Comparison of ENCODE assay signal across 8 cellular contexts in the genomic region with DNA sequence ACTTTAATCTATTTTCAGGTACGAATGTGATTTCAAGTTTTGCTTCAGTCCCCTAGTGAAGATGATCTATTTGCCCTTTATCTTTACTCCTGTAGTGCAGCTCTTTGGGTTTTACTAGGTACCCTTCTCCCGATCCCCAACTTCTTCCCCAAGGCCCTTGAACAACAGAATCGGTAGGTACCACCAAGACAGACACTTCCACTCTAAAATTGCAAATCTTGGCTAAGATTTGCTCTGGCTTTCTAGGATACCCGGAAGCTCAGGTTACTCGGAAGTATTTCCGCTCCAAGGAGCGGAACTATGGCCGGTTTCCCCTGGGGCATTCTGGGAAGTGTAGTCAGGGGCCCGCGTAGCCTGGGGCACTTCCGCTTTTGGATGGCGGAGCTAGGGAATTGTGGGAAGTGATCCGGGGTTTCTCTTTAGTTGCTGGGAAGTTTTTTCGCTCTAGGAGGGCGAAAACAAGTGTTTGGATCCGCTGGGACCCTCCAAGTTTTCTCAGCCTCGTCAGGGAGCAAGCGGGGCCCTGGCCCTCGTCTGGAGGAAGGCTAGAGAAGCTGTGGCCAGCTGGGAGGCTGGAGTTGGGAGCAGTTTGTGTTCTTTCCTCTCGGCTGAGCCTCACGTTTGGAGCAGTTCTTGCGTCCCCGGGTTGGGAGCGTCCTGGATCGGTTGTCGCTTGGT. TPM values are rescaled to one million over a fixed set of nuclear protein-coding genes. Genes with fewer than 3 reads are reported as not detected.
DNase-seq lines count a peak whose midpoint lies in the region; ATAC-seq, FAIRE-seq and TF ChIP-seq lines count a peak whose summit lies in the region.

No MANE protein-coding gene starts in this region.

- dilution Hi-C loops in endothelial cell of umbilical vein (cut with MboI; ENCODE audit: extremely low pct_ligation_motif_present, low sequenced_read_pairs) = no loop called here

- H3K27ac Mint-ChIP-seq in CD4-positive, CD25-positive, alpha-beta regulatory T cell = peak overlapping the region; percentile 82 to 95 (median 93)
- H3K27ac Mint-ChIP-seq in mesothelial cell of epicardium = peak overlapping the region; percentile 96

- H3K4me2 ChIP-seq in endothelial cell of umbilical vein (ENCODE audit: insufficient read depth, low read length) = peak overlapping the region; percentile 98

- POLR2A ChIA-PET in endothelial cell of umbilical vein (lab: Charles Lee) = interaction anchor here (0.5 to 1.2 kb wide), 3 partner anchors 33 to 463 kb away, joined by 4 to 9 read pairs (median 9); a partner anchor contains a TSS

- BruUV-seq in endothelial cell of umbilical vein (replicated peaks; lab: Mats Ljungman, UMichigan) = no TSS peak

- FAIRE-seq in endothelial cell of umbilical vein (lab: Jason Lieb, UNC) = peak; percentile 96

- peak overlapping the region; percentile 98 for H2AFZ ChIP-seq in endothelial cell of umbilical vein (ENCODE audit: low read depth, low read length)

- peak overlapping the region; percentile 89 to 98 (median 92) for H3K4me3 Mint-ChIP-seq in CD4-positive, CD25-positive, alpha-beta regulatory T cell
- H3K4me3 Mint-ChIP-seq in mesothelial cell of epicardium = peak overlapping the region; percentile 91

- peak; percentile 69 to 92 (median 74) for DNase-seq in CD4-positive, CD25-positive, alpha-beta regulatory T cell
- peak; percentile 72 for DNase-seq in HPDE6-E6E7 (ENCODE audit: extremely low spot score)
- DNase-seq in NOMO-1 treated with DMSO at 0.1 percent for 48 hours (lab: John Stamatoyannopoulos, UW; ENCODE audit: unreplicated experiment) = peak; percentile 86
- peak; percentile 80 for DNase-seq in activated T-cell treated with anti-CD3 and anti-CD28 coated beads for 24 hours (ENCODE audit: low read depth)
- DNase-seq in endothelial cell of umbilical vein (ENCODE audit: low read depth, low spot score) = peak; percentile 91
- peak; percentile 67 to 85 for DNase-seq in mesothelial cell of epicardium (ENCODE audit: low spot score in 2 of 2, unreplicated experiment in 2 of 2)
- peak; percentile 58 to 65 for DNase-seq in stimulated activated CD8-positive, alpha-beta memory T cell treated with anti-CD3 and anti-CD28 coated beads, Interleukin-15, amount 100 ng/mL, for 4 hours (ENCODE audit: low read depth in 2 of 2)

- peaks cover 3 to 26% (median 6%) of the 10 kb centered on the region in 7 donors for H3K9me3 Mint-ChIP-seq in CD4-positive, CD25-positive, alpha-beta regulatory T cell
- peaks cover 21% of the 10 kb centered on the region for H3K9me3 Mint-ChIP-seq in mesothelial cell of epicardium

- H3K79me2 ChIP-seq in endothelial cell of umbilical vein (ENCODE audit: control insufficient read depth, insufficient read depth, low read length) = no peaks in the 10 kb centered on the region

- H4K20me1 ChIP-seq in endothelial cell of umbilical vein (replicated peaks; ENCODE audit: control insufficient read depth, extremely low read depth, insufficient read depth, low read length) = no peaks in the 10 kb centered on the region

- H3K4me1 Mint-ChIP-seq in CD4-positive, CD25-positive, alpha-beta regulatory T cell = peaks cover 7 to 14% (median 12%) of the 10 kb centered on the region in 4 donors
- peaks cover 6% of the 10 kb centered on the region for H3K4me1 Mint-ChIP-seq in mesothelial cell of epicardium

- peaks cover 8 to 17% of the 10 kb centered on the region in 2 experiments for H3K9me3 ChIP-seq in CD4-positive, CD25-positive, alpha-beta regulatory T cell (ENCODE audit: control insufficient read depth in 2 of 2, low read length in 2 of 2)
- H3K9me3 ChIP-seq in endothelial cell of umbilical vein (replicated peaks; ENCODE audit: control insufficient read depth, insufficient read depth, low read length) = no peaks in the 10 kb centered on the region

- no peaks in the 10 kb centered on the region for H3K36me3 ChIP-seq in CD4-positive, CD25-positive, alpha-beta regulatory T cell (ENCODE audit: control insufficient read depth, insufficient read depth, low read length)
- no peaks in the 10 kb centered on the region for H3K36me3 ChIP-seq in endothelial cell of umbilical vein (ENCODE audit: control insufficient read depth in 2 of 2, extremely low read depth in 1 of 2, insufficient read depth in 2 of 2, low read length in 2 of 2)

- CTCF ChIA-PET in endothelial cell of umbilical vein (lab: Charles Lee) = interaction anchor here (0.9 to 1.7 kb wide), 2 partner anchors 28 to 42 kb away, joined by 3 to 5 read pairs; a partner anchor contains a TSS

- H3K27me3 ChIP-seq in CD4-positive, CD25-positive, alpha-beta regulatory T cell (ENCODE audit: control insufficient read depth, insufficient read depth, low read length) = peaks cover 7% of the 10 kb centered on the region
- no peaks in the 10 kb centered on the region for H3K27me3 ChIP-seq in endothelial cell of umbilical vein (ENCODE audit: control insufficient read depth in 2 of 2, insufficient read depth in 2 of 2, low read length in 2 of 2)

- no peaks in the 10 kb centered on the region for H3K9me1 ChIP-seq in endothelial cell of umbilical vein (replicated peaks; ENCODE audit: control insufficient read depth, extremely low read depth, insufficient read depth, low read length)

- H3K4me3 ChIP-seq in CD4-positive, CD25-positive, alpha-beta regulatory T cell (ENCODE audit: low read depth, low read length) = peak overlapping the region; percentile 91
- peak overlapping the region; percentile 69 to 93 (median 87) for H3K4me3 ChIP-seq in endothelial cell of umbilical vein (replicated peaks in 1 of 3; ENCODE audit: insufficient read depth in 1 of 3, low read depth in 1 of 3, low read length in 3 of 3)

- peak; percentile 82 for TF ChIP-seq POLR2A in endothelial cell of umbilical vein (IDR thresholded peaks at IDR 0.05; ENCODE audit: low read depth, low read length)

- H3K27me3 Mint-ChIP-seq in CD4-positive, CD25-positive, alpha-beta regulatory T cell = peaks cover 20% of the 10 kb centered on the region
- peaks cover 14% of the 10 kb centered on the region for H3K27me3 Mint-ChIP-seq in mesothelial cell of epicardium (ENCODE audit: low read depth)

- peak; percentile 93 to 95 for ATAC-seq in CD4-positive, CD25-positive, alpha-beta regulatory T cell (ENCODE audit: low read depth in 2 of 2)
- peak; percentile 84 for ATAC-seq in GM19452 (IDR thresholded peaks at IDR 0.05; ENCODE audit: unreplicated experiment)

- H3K4me1 ChIP-seq in CD4-positive, CD25-positive, alpha-beta regulatory T cell (ENCODE audit: control insufficient read depth, insufficient read depth, low read length, poor library complexity, severe bottlenecking) = peaks cover 14% of the 10 kb centered on the region
- peaks cover 3% of the 10 kb centered on the region for H3K4me1 ChIP-seq in endothelial cell of umbilical vein (ENCODE audit: control insufficient read depth, extremely low read depth, insufficient read depth, low read length)

- no peak for TF ChIP-seq CTCF in endothelial cell of umbilical vein (IDR thresholded peaks at IDR 0.05; ENCODE audit: extremely low read depth in 1 of 2, insufficient read depth in 1 of 2, low read depth in 1 of 2, low read length in 2 of 2)
- TF ChIP-seq CTCF in mesothelial cell of epicardium (IDR thresholded peaks at IDR 0.05; ENCODE audit: unreplicated experiment) = no peak

- intact Hi-C loops in endothelial cell of umbilical vein (cut with micrococcal nuclease) = loop anchor here (1.0 kb wide), 6 partner anchors 43 to 241 kb away; a partner anchor contains a TSS

- H3K36me3 Mint-ChIP-seq in CD4-positive, CD25-positive, alpha-beta regulatory T cell = peaks cover 8% of the 10 kb centered on the region
- H3K36me3 Mint-ChIP-seq in mesothelial cell of epicardium = peaks cover 5% of the 10 kb centered on the region

- H3K9ac ChIP-seq in endothelial cell of umbilical vein (replicated peaks; ENCODE audit: extremely low read depth, insufficient read depth, low read length) = peak overlapping the region; percentile 70

- peak overlapping the region; percentile 17 for H3K27ac ChIP-seq in CD4-positive, CD25-positive, alpha-beta regulatory T cell (ENCODE audit: insufficient read depth, low read length, poor library complexity, severe bottlenecking)
- peak overlapping the region; percentile 65 for H3K27ac ChIP-seq in endothelial cell of umbilical vein (ENCODE audit: insufficient read depth, low read depth, low read length)

RNA-seq across cellular contexts. Expression of a gene that starts 5.1 kb away (rescaled TPM):
- 21.6 TPM for total RNA-seq in CD4-positive, CD25-positive, alpha-beta regulatory T cell
- 10 to 100 TPM; 11.4 to 18.0 (median 16.0) TPM for polyA plus RNA-seq in CD4-positive, CD25-positive, alpha-beta regulatory T cell
- 17.2 and 17.8 TPM in 2 replicates for total RNA-seq in endothelial cell of umbilical vein
- polyA plus RNA-seq in endothelial cell of umbilical vein = 2.8 and 3.4 TPM in 2 replicates
- 5.2 and 5.7 TPM in 2 replicates for polyA plus RNA-seq in endothelial cell of umbilical vein (2011; cell fraction: cytosol; rRNA removed)
- 6.4 and 7.7 TPM in 2 replicates for polyA plus RNA-seq in endothelial cell of umbilical vein (2011; cell fraction: nucleus; rRNA removed)
- polyA plus RNA-seq in endothelial cell of umbilical vein (2012) = 10.0 and 13.5 TPM in 2 replicates
- polyA minus RNA-seq in endothelial cell of umbilical vein = 15.6 and 17.8 TPM in 2 replicates
- 5.0 TPM for polyA minus RNA-seq in endothelial cell of umbilical vein (2011; cell fraction: cytosol; rRNA and poly(A)+ RNA removed)
- polyA minus RNA-seq in endothelial cell of umbilical vein (2011; cell fraction: nucleus; rRNA and poly(A)+ RNA removed) = 14.9 and 25.8 TPM in 2 replicates
- 29.9 to 31.8 TPM (median 29.9 TPM) in 3 replicates for total RNA-seq in mesothelial cell of epicardium

RNA-seq across cellular contexts. Expression of a gene that starts 42.4 kb away (rescaled TPM):
- total RNA-seq in CD4-positive, CD25-positive, alpha-beta regulatory T cell = 11.5 TPM
- polyA plus RNA-seq in CD4-positive, CD25-positive, alpha-beta regulatory T cell = 10 to 100 TPM; 26.6 to 41.3 (median 30.6) TPM
- total RNA-seq in endothelial cell of umbilical vein (19.7 and 19.8 TPM in 2 replicates), mesothelial cell of epicardium (36.2 to 38.2 TPM (median 38.2 TPM) in 3 replicates)
- 5.9 and 8.8 TPM in 2 replicates for polyA plus RNA-seq in endothelial cell of umbilical vein
- polyA plus RNA-seq in endothelial cell of umbilical vein (2011; cell fraction: cytosol; rRNA removed) = 9.8 and 11.8 TPM in 2 replicates
- polyA plus RNA-seq in endothelial cell of umbilical vein (2011; cell fraction: nucleus; rRNA removed) = 22.6 and 24.1 TPM in 2 replicates
- 15.7 and 17.2 TPM in 2 replicates for polyA plus RNA-seq in endothelial cell of umbilical vein (2012)
- polyA minus RNA-seq in endothelial cell of umbilical vein = 6.6 and 9.7 TPM in 2 replicates
- 4.0 TPM for polyA minus RNA-seq in endothelial cell of umbilical vein (2011; cell fraction: cytosol; rRNA and poly(A)+ RNA removed)
- polyA minus RNA-seq in endothelial cell of umbilical vein (2011; cell fraction: nucleus; rRNA and poly(A)+ RNA removed) = 13.1 and 14.2 TPM in 2 replicates

RNA-seq across cellular contexts. Expression of a gene that starts 52.4 kb away (rescaled TPM):
- 0.12 TPM for total RNA-seq in CD4-positive, CD25-positive, alpha-beta regulatory T cell
- under 1 TPM in 3 of 4 donors, not detected in 1; 0.35 to 0.64 (median 0.56) TPM for polyA plus RNA-seq in CD4-positive, CD25-positive, alpha-beta regulatory T cell
- 0.76 and 0.88 TPM in 2 replicates for total RNA-seq in endothelial cell of umbilical vein
- polyA plus RNA-seq in endothelial cell of umbilical vein = 0.15 and 0.25 TPM in 2 replicates
- polyA plus RNA-seq in endothelial cell of umbilical vein (2011; cell fraction: cytosol; rRNA removed) = 0.27 TPM in 2 replicates
- 0.40 and 0.48 TPM in 2 replicates for polyA plus RNA-seq in endothelial cell of umbilical vein (2011; cell fraction: nucleus; rRNA removed)
- polyA plus RNA-seq in endothelial cell of umbilical vein (2012) = 0.41 and 1.1 TPM in 2 replicates
- polyA minus RNA-seq in endothelial cell of umbilical vein = 0.55 and 0.73 TPM in 2 replicates
- not detected for polyA minus RNA-seq in endothelial cell of umbilical vein (2011; cell fraction: cytosol; rRNA and poly(A)+ RNA removed)
- polyA minus RNA-seq in endothelial cell of umbilical vein (2011; cell fraction: nucleus; rRNA and poly(A)+ RNA removed) = 0.29 and 0.91 TPM in 2 replicates
- 2.6 to 3.9 TPM (median 3.1 TPM) in 3 replicates for total RNA-seq in mesothelial cell of epicardium

Comparison
In these comparisons a context has a peak if more than half of its experiments do, and no peak if none do; other contexts are left out.
1. Peak in every context shown above with its lines: DNase-seq, ATAC-seq, H3K4me3 ChIP-seq and H3K27ac ChIP-seq.